Comparison of ENCODE assay signal across 12 cellular contexts in genomic region chr3:58308728-58309127, GRCh38. TPM values are rescaled to one million over a fixed set of nuclear protein-coding genes. Genes with fewer than 3 reads are reported as not detected.
DNase-seq lines count a peak whose midpoint lies in the region; ATAC-seq and TF ChIP-seq lines count a peak whose summit lies in the region.
"Had no signal": no experiment of that assay in that cellular context is flagged by ENCODE, and none has a peak within 500 bp of the region (broad histone marks: within the 10 kb centered on the region; RNA-seq: fewer than 3 reads in every experiment).

No MANE protein-coding gene starts in this region.

- no peak for TF ChIP-seq CTCF in VCaP (conservative IDR thresholded peaks at IDR 0.05)
- TF ChIP-seq CTCF in fibroblast of the aortic adventitia (IDR thresholded peaks at IDR 0.05; ENCODE audit: insufficient read depth, low read length): no peak
- TF ChIP-seq CTCF in lower leg skin (IDR thresholded peaks at IDR 0.05): no peak

- peaks cover 9% of the 10 kb centered on the region for H3K36me3 Mint-ChIP-seq in activated naive CD4-positive, alpha-beta T cell treated with anti-CD3 and anti-CD28 coated beads, Interleukin-2, amount 50 U/mL, for 24 hours
- peaks cover 33 to 42% of the 10 kb centered on the region in 2 donors for H3K36me3 Mint-ChIP-seq in stimulated activated naive B cell treated with anti-CD40 and anti-IgM and Interleukin-4, amounts not matched to agents 10 μg/mL and 1 μg/mL and 100 μg/mL, for 72 hours

- H3K27ac ChIP-seq in VCaP: peak overlapping the region; percentile 97; the same call in 1 of the 2 replicates
- H3K27ac ChIP-seq: SJSA1, thoracic aorta had no signal

- intact Hi-C loops in lower leg skin (cut with DNase I; ENCODE audit: low total_unique reads): loop anchor here (5.0 kb wide), 1 partner anchor 319 kb away; no protein-coding TSS in a partner anchor

- no peak overlapping the region for H3K4me3 ChIP-seq in fibroblast of the aortic adventitia (ENCODE audit: low read depth, low read length)
- no peak overlapping the region for H3K4me3 ChIP-seq in lower leg skin (ENCODE audit: low read depth, poor library complexity, severe bottlenecking)
- H3K4me3 ChIP-seq: SJSA1 had no signal

- 9 to 28% methylated on average over 1 of the region's 1 CpG for WGBS in lower leg skin, 2 donors

- no peaks in the 10 kb centered on the region for H3K9me3 Mint-ChIP-seq in activated naive CD4-positive, alpha-beta T cell treated with anti-CD3 and anti-CD28 coated beads, Interleukin-2, amount 50 U/mL, for 24 hours
- H3K9me3 Mint-ChIP-seq in stimulated activated naive B cell treated with anti-CD40 and anti-IgM and Interleukin-4, amounts not matched to agents 10 μg/mL and 1 μg/mL and 100 μg/mL, for 72 hours: no peaks in the 10 kb centered on the region

- DNase-seq in activated naive CD4-positive, alpha-beta T cell (lab: John Stamatoyannopoulos, UW): no peak
- DNase-seq in fibroblast of the aortic adventitia (ENCODE audit: low read depth) (peak; percentile 32), lower leg skin (ENCODE audit: low spot score in 2 of 2) (no peak), COR-L47 (lab: John Stamatoyannopoulos, UW) (no peak), UCSD-AML1 (lab: John Stamatoyannopoulos, UW; ENCODE audit: unreplicated experiment) (no peak)
- DNase-seq in stimulated activated naive B cell treated with anti-CD40 and anti-IgM and Interleukin-4, amounts not matched to agents 10 μg/mL and 1 μg/mL and 100 μg/mL, for 72 hours: no peak
- DNase-seq: left ventricle myocardium superior, NCI-H1930 had no signal

- peak overlapping the region; percentile 51 for H3K27ac Mint-ChIP-seq in activated naive CD4-positive, alpha-beta T cell treated with anti-CD3 and anti-CD28 coated beads, Interleukin-2, amount 50 U/mL, for 24 hours
- peak overlapping the region; percentile 31 for H3K27ac Mint-ChIP-seq in stimulated activated naive B cell treated with anti-CD40 and anti-IgM and Interleukin-4, amounts not matched to agents 10 μg/mL and 1 μg/mL and 100 μg/mL, for 72 hours

- peak overlapping the region; percentile 100 for H3K4me3 Mint-ChIP-seq in activated naive CD4-positive, alpha-beta T cell treated with anti-CD3 and anti-CD28 coated beads, Interleukin-2, amount 50 U/mL, for 24 hours
- H3K4me3 Mint-ChIP-seq in stimulated activated naive B cell treated with anti-CD40 and anti-IgM and Interleukin-4, amounts not matched to agents 10 μg/mL and 1 μg/mL and 100 μg/mL, for 72 hours: no peak overlapping the region

- no peak for TF ChIP-seq POLR2A in lower leg skin (IDR thresholded peaks at IDR 0.05)

- peaks cover 47% of the 10 kb centered on the region for H3K4me1 Mint-ChIP-seq in activated naive CD4-positive, alpha-beta T cell treated with anti-CD3 and anti-CD28 coated beads, Interleukin-2, amount 50 U/mL, for 24 hours
- H3K4me1 Mint-ChIP-seq in stimulated activated naive B cell treated with anti-CD40 and anti-IgM and Interleukin-4, amounts not matched to agents 10 μg/mL and 1 μg/mL and 100 μg/mL, for 72 hours: peaks cover 20 to 40% of the 10 kb centered on the region in 2 donors

- no peaks in the 10 kb centered on the region for H3K27me3 Mint-ChIP-seq in activated naive CD4-positive, alpha-beta T cell treated with anti-CD3 and anti-CD28 coated beads, Interleukin-2, amount 50 U/mL, for 24 hours
- H3K27me3 Mint-ChIP-seq in stimulated activated naive B cell treated with anti-CD40 and anti-IgM and Interleukin-4, amounts not matched to agents 10 μg/mL and 1 μg/mL and 100 μg/mL, for 72 hours: no peaks in the 10 kb centered on the region

- ATAC-seq in stimulated activated naive B cell treated with anti-CD40 and anti-IgM and Interleukin-4, amounts not matched to agents 10 μg/mL and 1 μg/mL and 100 μg/mL, for 72 hours (replicated peaks): no peak
- ATAC-seq: left ventricle myocardium superior had no signal

RNA-seq across cellular contexts. Expression of gene HTD2, which starts 2.4 kb away (rescaled TPM):
- 8.5 and 9.9 TPM in 2 replicates for total RNA-seq in fibroblast of the aortic adventitia (ENCODE audit: low replicate concordance)
- total RNA-seq in lower leg skin: 10 to 100 TPM in 3 of 4 donors, 1 to 10 TPM in 1; 9.5 to 17.7 (median 12.7) TPM

RNA-seq across cellular contexts. Expression of gene RPP14, which starts 2.7 kb away (rescaled TPM):
- total RNA-seq in fibroblast of the aortic adventitia (ENCODE audit: low replicate concordance) (10.8 and 19.0 TPM in 2 replicates), lower leg skin (10 to 100 TPM in 1 of 4 donors, 1 to 10 TPM in 3; 8.2 to 16.7 (median 9.5) TPM)

RNA-seq across cellular contexts. Expression of gene PXK, which starts 24.0 kb away (rescaled TPM):
- total RNA-seq in fibroblast of the aortic adventitia (ENCODE audit: low replicate concordance): 19.3 and 64.4 TPM in 2 replicates
- total RNA-seq in lower leg skin: 10 to 100 TPM; 19.4 to 27.7 (median 23.9) TPM
